21 cellular contexts compared by ENCODE assay signal in genomic region chr7:143043391-143043790, GRCh38. TPM values are rescaled to one million over a fixed set of nuclear protein-coding genes. Genes with fewer than 3 reads are reported as not detected.
DNase-seq lines count a peak whose midpoint lies in the region; ATAC-seq and TF ChIP-seq lines count a peak whose summit lies in the region.
"Had no signal": no experiment of that assay in that cellular context is flagged by ENCODE, and none has a peak within 500 bp of the region (broad histone marks: within the 10 kb centered on the region; RNA-seq: fewer than 3 reads in every experiment).

No MANE protein-coding gene starts in this region.

- H2BK15ac ChIP-seq in H9 (ENCODE audit: low read depth, low read length): no peak overlapping the region

- in situ Hi-C loops in GM13976 (cut with MboI; ENCODE audit: low sequenced_read_pairs, unreplicated experiment) (no loop called here), ACHN (cut with HindIII; ENCODE audit: low pct_ligation_motif_present, low pct_unique_long_range_greater_than_20kb, low sequenced_read_pairs) (no loop called here)

- H4K20me1 ChIP-seq in hepatocyte (ENCODE audit: insufficient read depth, poor library complexity, severe bottlenecking): no peaks in the 10 kb centered on the region
- H4K20me1 ChIP-seq in H9 (ENCODE audit: control insufficient read depth, insufficient read depth, insufficient read length): no peaks in the 10 kb centered on the region

- H3K9me2 ChIP-seq in hepatocyte (replicated peaks; ENCODE audit: insufficient read depth): no peaks in the 10 kb centered on the region

- H3K4me3 ChIP-seq in adipocyte (ENCODE audit: low read length) (peak overlapping the region; percentile 25), hepatocyte (no peak overlapping the region)
- H3K4me3 ChIP-seq: suprapubic skin had no signal

- POLR2A ChIA-PET in RWPE1 (lab: Yijun Ruan, JAX; ENCODE audit: low non-redundant PET): no interaction called here

- DNase-seq in EH (ENCODE audit: low read depth) (peak; percentile 73), adipocyte (ENCODE audit: low read depth) (peak; percentile 75), hepatocyte (ENCODE audit: low spot score) (no peak), H9 (no peak), GM13976 (ENCODE audit: low spot score) (no peak), ACHN (no peak), RWPE1 (ENCODE audit: low spot score) (no peak)
- DNase-seq: activated CD4-positive, alpha-beta T cell treated with anti-CD3 and anti-CD28 coated beads, Interleukin-2, amount 10 ng/mL, durations not matched to agents 7 days and 5 days; activated CD8-positive, alpha-beta memory T cell treated with anti-CD3 and anti-CD28 coated beads, Interleukin-2, amount 50 U/mL, for 48 hours; activated effector memory CD4-positive, alpha-beta T cell treated with anti-CD3 and anti-CD28 coated beads, Interleukin-2, amount 50 U/mL, for 16 hours; HCEC 1CT; KBM-7; midbrain; NCI-H1092 had no signal

- H3K36me3 Mint-ChIP-seq in H9 (ENCODE audit: insufficient read depth in 1 of 3, low read depth in 3 of 3): no peaks in the 10 kb centered on the region

- TF ChIP-seq CTCF in hepatocyte (IDR thresholded peaks at IDR 0.05; ENCODE audit: poor library complexity) (no peak), H9 (conservative IDR thresholded peaks at IDR 0.05) (no peak), GM13976 (IDR thresholded peaks at IDR 0.05; ENCODE audit: borderline replicate concordance, control extremely low read depth, extremely low read depth, insufficient read depth, missing control alignments) (no peak), RWPE1 (conservative IDR thresholded peaks at IDR 0.05; ENCODE audit: low read depth) (no peak)

- H3K4me3 Mint-ChIP-seq in H9: no peak overlapping the region
- H3K4me3 Mint-ChIP-seq: activated CD4-positive, alpha-beta T cell treated with anti-CD3 and anti-CD28 coated beads, Interleukin-2, amount 10 ng/mL, durations not matched to agents 7 days and 5 days had no signal

- no peak overlapping the region for H2BK20ac ChIP-seq in H9 (ENCODE audit: low read depth, low read length, poor library complexity, severe bottlenecking)

- H2BK12ac ChIP-seq in H9 (ENCODE audit: insufficient read length, low read depth, low read length): no peak overlapping the region

- H3K27ac ChIP-seq in hepatocyte (peak overlapping the region; percentile 47), H9 (ENCODE audit: insufficient read length, low read depth, low read length) (no peak overlapping the region), RWPE1 (no peak overlapping the region)
- H3K27ac ChIP-seq: suprapubic skin had no signal

- peaks cover 6 to 10% of the 10 kb centered on the region in 2 experiments for H3K4me1 Mint-ChIP-seq in H9
- H3K4me1 Mint-ChIP-seq: activated CD4-positive, alpha-beta T cell treated with anti-CD3 and anti-CD28 coated beads, Interleukin-2, amount 10 ng/mL, durations not matched to agents 7 days and 5 days had no signal

- H4K91ac ChIP-seq in H9 (ENCODE audit: insufficient read length, low read depth, low read length): no peak overlapping the region

- CTCF ChIA-PET in RWPE1 (lab: Yijun Ruan, JAX): no interaction called here

- no peak overlapping the region for H2BK120ac ChIP-seq in H9 (ENCODE audit: low read depth, low read length, poor library complexity, severe bottlenecking)

- H2AFZ ChIP-seq in hepatocyte: no peak overlapping the region
- H2AFZ ChIP-seq in H9 (ENCODE audit: low read length): no peak overlapping the region

- H3K23ac ChIP-seq in H9 (ENCODE audit: insufficient read length, low read depth, low read length): no peak overlapping the region

- H3K36me3 ChIP-seq in adipocyte (ENCODE audit: control insufficient read depth, insufficient read depth, low read length, severe bottlenecking) (no peaks in the 10 kb centered on the region), hepatocyte (replicated peaks; ENCODE audit: insufficient read depth, low read depth) (no peaks in the 10 kb centered on the region)
- H3K36me3 ChIP-seq: suprapubic skin had no signal

- H3T11ph ChIP-seq in H9 (ENCODE audit: low read length): no peak overlapping the region

- H3K9ac ChIP-seq in adipocyte (ENCODE audit: low read length) (peak overlapping the region; percentile 1), H9 (ENCODE audit: extremely low read depth, insufficient read length, low read length) (no peak overlapping the region)

- H4K8ac ChIP-seq in H9 (replicated peaks; ENCODE audit: insufficient read length, low read depth, low read length): no peak overlapping the region

- peak overlapping the region; percentile 21 for H3K4me2 ChIP-seq in hepatocyte
- no peak overlapping the region for H3K4me2 ChIP-seq in H9 (ENCODE audit: insufficient read depth, insufficient read length, low read length)

- H3K9me3 Mint-ChIP-seq in H9: no peaks in the 10 kb centered on the region
- H3K9me3 Mint-ChIP-seq: activated CD4-positive, alpha-beta T cell treated with anti-CD3 and anti-CD28 coated beads, Interleukin-2, amount 10 ng/mL, durations not matched to agents 7 days and 5 days had no signal

- H3K56ac ChIP-seq in H9 (ENCODE audit: insufficient read length, low read depth, low read length): no peak overlapping the region

- H3K9me3 ChIP-seq in adipocyte (ENCODE audit: control insufficient read depth, low read length) (no peaks in the 10 kb centered on the region), hepatocyte (ENCODE audit: low read depth) (no peaks in the 10 kb centered on the region), H9 (ENCODE audit: control insufficient read depth, low read depth, low read length) (no peaks in the 10 kb centered on the region)
- H3K9me3 ChIP-seq: suprapubic skin had no signal

- H2AK5ac ChIP-seq in H9 (ENCODE audit: insufficient read length, low read length): no peak overlapping the region

- no peaks in the 10 kb centered on the region; the same call in none of the 2 replicates for H3K27me3 Mint-ChIP-seq in H9 (ENCODE audit: low read depth)

- H3K23me2 ChIP-seq in H9 (ENCODE audit: insufficient read length, low read depth, low read length, poor library complexity, severe bottlenecking): no peaks in the 10 kb centered on the region

- H3K27ac Mint-ChIP-seq in H9: no peak overlapping the region
- H3K27ac Mint-ChIP-seq: activated CD4-positive, alpha-beta T cell treated with anti-CD3 and anti-CD28 coated beads, Interleukin-2, amount 10 ng/mL, durations not matched to agents 7 days and 5 days had no signal

- H3K18ac ChIP-seq in H9 (ENCODE audit: insufficient read length, low read depth, low read length): no peak overlapping the region

- H3K79me2 ChIP-seq in hepatocyte: no peaks in the 10 kb centered on the region
- H3K79me2 ChIP-seq in H9 (ENCODE audit: insufficient read depth, low read length): no peaks in the 10 kb centered on the region

- ATAC-seq in GM19395 (IDR thresholded peaks at IDR 0.05; ENCODE audit: unreplicated experiment): peak; percentile 44
- ATAC-seq: Right ventricle myocardium inferior had no signal

- H2BK5ac ChIP-seq in H9 (ENCODE audit: insufficient read length, low read length): no peak overlapping the region

- peaks cover 15% of the 10 kb centered on the region for H3K4me1 ChIP-seq in adipocyte (ENCODE audit: control insufficient read depth, insufficient read depth, low read length)
- peaks cover 24% of the 10 kb centered on the region for H3K4me1 ChIP-seq in hepatocyte (ENCODE audit: insufficient read depth)
- no peaks in the 10 kb centered on the region for H3K4me1 ChIP-seq in H9 (ENCODE audit: insufficient read depth, low read length)
- H3K4me1 ChIP-seq: suprapubic skin had no signal

- no peak overlapping the region for H3K4ac ChIP-seq in H9 (ENCODE audit: low read depth, low read length)

- H3K27me3 ChIP-seq in adipocyte (replicated peaks; ENCODE audit: control insufficient read depth, insufficient read depth, low read length) (no peaks in the 10 kb centered on the region), hepatocyte (no peaks in the 10 kb centered on the region), H9 (ENCODE audit: insufficient read depth, low read length) (no peaks in the 10 kb centered on the region)
- H3K27me3 ChIP-seq: suprapubic skin had no signal

- no peak overlapping the region for H3K14ac ChIP-seq in H9 (ENCODE audit: insufficient read depth, low read length)

- H3K79me1 ChIP-seq in H9 (ENCODE audit: insufficient read depth, low read depth, low read length, poor library complexity, severe bottlenecking): no peaks in the 10 kb centered on the region

- WGBS in hepatocyte (ENCODE audit: low lambda C conversion rate, missing lambda C conversion rate): 44% methylated on average over 2 of the region's 2 CpGs
- WGBS in H9 (ENCODE audit: extremely low coverage, insufficient read length, low lambda C conversion rate): no CpG with 5 or more reads among the region's 2 CpGs

- H4K5ac ChIP-seq in H9 (ENCODE audit: insufficient read length, low read depth, low read length): no peak overlapping the region

RNA-seq across cellular contexts. Expression of gene OR6V1, which starts 8.8 kb away (rescaled TPM):
- total RNA-seq in hepatocyte (not detected in 2 replicates), H9 (2021) (not detected in 2 replicates)
- 0.34 TPM in 1 of 2 replicates, not detected in the other for polyA plus RNA-seq in hepatocyte
- total RNA-seq: activated CD4-positive, alpha-beta T cell treated with anti-CD3 and anti-CD28 coated beads, Interleukin-2, amount 10 ng/mL, durations not matched to agents 7 days and 5 days; cardiac septum; epithelial cell of proximal tubule; renal cortical epithelial cell; Right ventricle myocardium inferior; suprapubic skin had no signal
- polyA plus RNA-seq: adipose tissue had no signal

RNA-seq across cellular contexts. Expression of gene OR9A2, which starts 16.5 kb away (rescaled TPM):
- total RNA-seq in hepatocyte: not detected in 2 replicates
- polyA plus RNA-seq in hepatocyte: not detected in 2 replicates
- total RNA-seq in H9 (2021): not detected in 2 replicates
- total RNA-seq: activated CD4-positive, alpha-beta T cell treated with anti-CD3 and anti-CD28 coated beads, Interleukin-2, amount 10 ng/mL, durations not matched to agents 7 days and 5 days; cardiac septum; renal cortical epithelial cell; Right ventricle myocardium inferior had no signal
- polyA plus RNA-seq: adipose tissue had no signal

Comparison
In these comparisons a context has a peak if more than half of its experiments do, and no peak if none do; other contexts are left out.
1. DNase-seq: peak in EH (single experiment) and adipocyte (single experiment); none in hepatocyte (single experiment), H9 (single experiment), GM13976 (single experiment), ACHN (single experiment) and RWPE1 (single experiment).